ENCODE assay signal across 1 cellular context in the genomic region with DNA sequence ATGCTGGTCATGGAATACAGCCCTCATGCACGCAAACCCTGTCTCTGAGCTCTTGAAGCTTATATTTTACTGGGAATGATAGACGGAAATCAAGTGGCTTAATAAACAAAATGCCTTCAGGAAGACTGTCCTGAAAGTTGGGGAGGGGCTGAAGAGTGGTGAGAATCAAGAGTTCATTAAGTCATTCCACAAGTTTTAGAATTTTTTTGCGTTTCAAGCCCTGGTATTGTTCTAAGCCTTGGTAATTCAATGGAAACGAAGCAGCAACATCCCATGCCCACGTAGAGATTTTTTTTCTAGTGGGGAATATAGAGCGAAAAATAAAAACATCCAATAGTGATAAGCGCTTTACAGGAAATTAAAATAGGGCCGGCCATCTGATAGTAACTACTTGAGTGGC.
TF ChIP-seq lines count a peak whose summit lies in the region.

No MANE protein-coding gene starts in this region.

TF ChIP-seq in liver, 16 proteins besides CTCF, POLR2A, EP300 and RAD21 (continued from another document):
- TF ChIP-seq, protein P1, sequence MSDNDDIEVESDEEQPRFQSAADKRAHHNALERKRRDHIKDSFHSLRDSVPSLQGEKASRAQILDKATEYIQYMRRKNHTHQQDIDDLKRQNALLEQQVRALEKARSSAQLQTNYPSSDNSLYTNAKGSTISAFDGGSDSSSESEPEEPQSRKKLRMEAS (IDR thresholded peaks at IDR 0.05) = no peak
